17 cellular contexts compared by ENCODE assay signal in the genomic region with DNA sequence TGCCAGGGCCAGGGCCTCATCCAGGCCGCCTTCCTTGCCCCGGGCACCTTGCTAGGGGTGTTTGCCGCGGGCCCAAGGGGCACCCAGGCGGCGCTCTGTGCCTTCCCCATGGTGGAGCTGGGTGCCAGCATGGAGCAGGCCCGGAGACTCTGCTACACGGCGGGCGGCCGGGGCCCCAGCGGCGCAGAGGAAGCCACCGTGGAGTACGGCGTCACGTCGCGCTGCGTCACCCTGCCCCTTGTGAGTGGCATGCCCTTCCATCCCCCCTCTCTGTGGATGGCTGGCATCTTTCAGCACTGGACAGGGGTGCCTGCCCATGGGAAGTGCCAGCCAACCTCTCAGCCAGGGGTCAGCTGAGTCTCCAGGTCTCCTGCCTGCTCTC. TPM values are rescaled to one million over a fixed set of nuclear protein-coding genes. Genes with fewer than 3 reads are reported as not detected.
"Had no signal": no experiment of that assay in that cellular context is flagged by ENCODE, and none has a peak within 500 bp of the region (broad histone marks: within the 10 kb centered on the region; RNA-seq: fewer than 3 reads in every experiment).

No MANE protein-coding gene starts in this region.

- H3K36me3 ChIP-seq: left lung, ovary, thyroid gland, vagina had no signal

- H3K4me3 Mint-ChIP-seq: activated CD4-positive, alpha-beta T cell treated with anti-CD3 and anti-CD28 coated beads, Interleukin-2, amount 10 ng/mL, durations not matched to agents 24 days and 14 days; memory B cell; nephron progenitor cell had no signal

- H3K9me3 Mint-ChIP-seq: activated CD4-positive, alpha-beta T cell treated with anti-CD3 and anti-CD28 coated beads, Interleukin-2, amount 10 ng/mL, durations not matched to agents 24 days and 14 days; activated naive CD4-positive, alpha-beta T cell treated with anti-CD3 and anti-CD28 coated beads, Interleukin-2, amount 50 U/mL, for 72 hours; memory B cell; stimulated activated naive CD8-positive, alpha-beta T cell treated with anti-CD3 and anti-CD28 coated beads, Interleukin-15, amount 100 ng/mL, for 72 hours had no signal

- H3K4me1 ChIP-seq: foreskin keratinocyte, thyroid gland had no signal

- H3K27me3 Mint-ChIP-seq: activated CD4-positive, alpha-beta T cell treated with anti-CD3 and anti-CD28 coated beads, Interleukin-2, amount 10 ng/mL, durations not matched to agents 24 days and 14 days; memory B cell; stimulated activated naive CD8-positive, alpha-beta T cell treated with anti-CD3 and anti-CD28 coated beads, Interleukin-15, amount 100 ng/mL, for 72 hours had no signal

- H3K27ac ChIP-seq: foreskin keratinocyte, left lung, ovary, thyroid gland, vagina, VCaP had no signal

- H3K9me3 ChIP-seq: left lung, ovary, thyroid gland, vagina had no signal

- H3K36me3 Mint-ChIP-seq: activated naive CD4-positive, alpha-beta T cell treated with anti-CD3 and anti-CD28 coated beads, Interleukin-2, amount 50 U/mL, for 72 hours; memory B cell had no signal

- H3K4me3 ChIP-seq: left lung, ovary, thyroid gland, vagina had no signal

- ATAC-seq: activated naive CD4-positive, alpha-beta T cell treated with anti-CD3 and anti-CD28 coated beads, Interleukin-2, amount 50 U/mL, for 72 hours; foreskin keratinocyte; left lung; stimulated activated naive CD8-positive, alpha-beta T cell treated with anti-CD3 and anti-CD28 coated beads, Interleukin-15, amount 100 ng/mL, for 72 hours had no signal

- H3K27ac Mint-ChIP-seq: activated CD4-positive, alpha-beta T cell treated with anti-CD3 and anti-CD28 coated beads, Interleukin-2, amount 10 ng/mL, durations not matched to agents 24 days and 14 days; memory B cell; nephron progenitor cell had no signal

- DNase-seq: activated CD4-positive, alpha-beta T cell treated with anti-CD3 and anti-CD28 coated beads, Interleukin-2, amount 10 ng/mL, durations not matched to agents 24 days and 14 days; activated effector memory CD4-positive, alpha-beta T cell treated with Interleukin-2 at 50 U/mL for 16 hours; activated T-cell treated with anti-CD3 and anti-CD28 coated beads, Interleukin-2, amount 50 U/mL, for 1 hour; anterior cingulate cortex; foreskin keratinocyte; nephron progenitor cell; stimulated activated CD4-positive, alpha-beta T cell treated with anti-CD3 and anti-CD28 coated beads, Interleukin-4, amount 100 ng/mL, for 4 hours; stimulated activated naive CD8-positive, alpha-beta T cell treated with anti-CD3 and anti-CD28 coated beads, Interleukin-15, amount 100 ng/mL, for 72 hours; T-helper 9 cell; thyroid gland had no signal

- H3K27me3 ChIP-seq: foreskin keratinocyte, left lung, ovary, thyroid gland, vagina had no signal

RNA-seq across cellular contexts. Expression of gene SRPK3, which starts 13.2 kb away (rescaled TPM):
- total RNA-seq: activated CD4-positive, alpha-beta T cell treated with anti-CD3 and anti-CD28 coated beads, Interleukin-2, amount 10 ng/mL, durations not matched to agents 24 days and 14 days; activated CD8-positive, alpha-beta memory T cell treated with anti-CD3 and anti-CD28 coated beads for 36 hours; activated naive CD4-positive, alpha-beta T cell treated with anti-CD3 and anti-CD28 coated beads, Interleukin-2, amount 50 U/mL, for 72 hours had no signal
